ENCODE assay signal across 1 cellular context in the genomic region with DNA sequence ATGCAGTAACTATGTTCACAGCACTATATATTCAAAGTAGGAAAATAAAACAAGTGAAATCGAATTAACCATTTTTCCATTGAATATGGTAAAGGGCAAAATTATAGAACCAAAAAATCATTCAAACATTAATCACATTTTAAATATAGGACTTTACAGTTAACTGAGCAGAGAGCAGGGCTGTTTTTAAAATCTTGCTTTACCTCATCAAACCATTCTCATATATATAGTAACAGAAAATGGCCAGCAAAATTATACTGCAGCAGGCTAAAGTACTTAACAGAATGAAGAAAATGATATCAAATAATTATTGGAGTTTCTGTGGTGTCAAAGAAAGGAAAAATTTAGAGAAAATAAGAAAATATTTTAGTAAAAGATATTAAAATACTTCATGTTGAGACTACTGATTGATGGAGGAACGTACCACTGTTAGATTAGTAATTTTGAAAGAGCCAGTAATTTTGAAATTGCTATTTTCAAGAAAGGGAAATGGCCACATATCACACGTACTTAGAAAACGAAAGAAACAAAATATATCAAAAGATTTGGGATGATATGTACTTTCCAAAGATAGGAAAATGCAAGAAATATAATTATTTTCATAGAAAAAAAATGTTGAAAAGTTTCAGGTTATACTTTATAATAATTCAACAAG.
TF ChIP-seq lines count a peak whose summit lies in the region.

No MANE protein-coding gene starts in this region.

TF ChIP-seq in GM12878, 131 proteins besides CTCF, POLR2A, EP300 and RAD21 (continued from another document):
- no peak for TF ChIP-seq PRDM15 (CRISPR knock-in tag; IDR thresholded peaks at IDR 0.05)
- TF ChIP-seq BCLAF1 (IDR thresholded peaks at IDR 0.05) = no peak
- TF ChIP-seq JUND (IDR thresholded peaks at IDR 0.05; ENCODE audit: low read depth, low read length) = 0 out of 2 replicates have a peak, but pooled peaks have one; percentile 31
- no peak for TF ChIP-seq LARP7 (IDR thresholded peaks at IDR 0.05)
- no peak for TF ChIP-seq RELA (IDR thresholded peaks at IDR 0.05; ENCODE audit: borderline replicate concordance, partially characterized antibody)
- TF ChIP-seq, protein P1, sequence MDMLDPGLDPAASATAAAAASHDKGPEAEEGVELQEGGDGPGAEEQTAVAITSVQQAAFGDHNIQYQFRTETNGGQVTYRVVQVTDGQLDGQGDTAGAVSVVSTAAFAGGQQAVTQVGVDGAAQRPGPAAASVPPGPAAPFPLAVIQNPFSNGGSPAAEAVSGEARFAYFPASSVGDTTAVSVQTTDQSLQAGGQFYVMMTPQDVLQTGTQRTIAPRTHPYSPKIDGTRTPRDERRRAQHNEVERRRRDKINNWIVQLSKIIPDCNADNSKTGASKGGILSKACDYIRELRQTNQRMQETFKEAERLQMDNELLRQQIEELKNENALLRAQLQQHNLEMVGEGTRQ (IDR thresholded peaks at IDR 0.05; ENCODE audit: borderline replicate concordance, low read depth, low read length) = no peak
- no peak for TF ChIP-seq MXI1 (IDR thresholded peaks at IDR 0.05; ENCODE audit: low read depth, low read length)
- TF ChIP-seq ZNF687 (IDR thresholded peaks at IDR 0.05) = no peak
- TF ChIP-seq DPF2 (IDR thresholded peaks at IDR 0.05) = peak; percentile 41; the same call in 1 of the 2 replicates
- no peak for TF ChIP-seq POU2F2 (IDR thresholded peaks at IDR 0.05; ENCODE audit: borderline replicate concordance, low read depth, low read length)
- no peak for TF ChIP-seq ZNF592 (IDR thresholded peaks at IDR 0.05)
- no peak for TF ChIP-seq MTA3 (IDR thresholded peaks at IDR 0.05; ENCODE audit: borderline replicate concordance, low read length)
- TF ChIP-seq KDM1A (IDR thresholded peaks at IDR 0.05; ENCODE audit: borderline replicate concordance) = no peak
- no peak for TF ChIP-seq HDAC6 (IDR thresholded peaks at IDR 0.05; ENCODE audit: unreplicated experiment)
- TF ChIP-seq ELK1 (IDR thresholded peaks at IDR 0.05; ENCODE audit: low read depth, low read length) = no peak
